Comparison of ENCODE assay signal across 8 cellular contexts in genomic region chr2:190679813-190680591, GRCh38. TPM values are rescaled to one million over a fixed set of nuclear protein-coding genes. Genes with fewer than 3 reads are reported as not detected.
DNase-seq lines count a peak whose midpoint lies in the region; ATAC-seq and TF ChIP-seq lines count a peak whose summit lies in the region.

No MANE protein-coding gene starts in this region.

- H3K27ac Mint-ChIP-seq in endodermal cell: peak overlapping the region; percentile 74
- H3K27ac Mint-ChIP-seq in naive thymus-derived CD4-positive, alpha-beta T cell: peak overlapping the region in 7 of 9 donors; percentile 7 to 74 (median 52)

- CTCF ChIA-PET in naive thymus-derived CD4-positive, alpha-beta T cell (lab: Charles Lee): interaction anchor here (0.7 to 4.1 kb wide), 14 partner anchors 10 to 592 kb away, joined by 3 to 28 read pairs (median 5); no protein-coding TSS in a partner anchor

- no peak for TF ChIP-seq EP300 in tibial nerve (IDR thresholded peaks at IDR 0.05)

- POLR2A ChIA-PET in naive thymus-derived CD4-positive, alpha-beta T cell (lab: Charles Lee): interaction anchor here (1.6 kb wide), 2 partner anchors 28 to 32 kb away, joined by 4 to 6 read pairs; no protein-coding TSS in a partner anchor

- H3K4me1 ChIP-seq in endodermal cell (ENCODE audit: control insufficient read depth, insufficient read depth, low read length) (peaks cover 26% of the 10 kb centered on the region), tibial nerve (peaks cover 0 to 48% (median 5%) of the 10 kb centered on the region in 4 donors)
- H3K4me1 ChIP-seq in naive thymus-derived CD4-positive, alpha-beta T cell (ENCODE audit: control insufficient read depth in 2 of 2, insufficient read depth in 2 of 2, low read length in 2 of 2): peaks cover 5 to 10% of the 10 kb centered on the region in 2 donors

- H3K36me3 ChIP-seq in H7 (replicated peaks; ENCODE audit: control insufficient read depth, insufficient read depth, low read length) (no peaks in the 10 kb centered on the region), endodermal cell (ENCODE audit: control insufficient read depth, insufficient read depth, low read length) (peaks cover 4% of the 10 kb centered on the region), tibial nerve (peaks cover 0 to 16% (median 0%) of the 10 kb centered on the region in 3 donors)
- no peaks in the 10 kb centered on the region for H3K36me3 ChIP-seq in naive thymus-derived CD4-positive, alpha-beta T cell (ENCODE audit: control insufficient read depth in 2 of 3, insufficient read depth in 3 of 3, low read length in 3 of 3)

- 59 to 64% methylated on average over 6 to 12 of the region's 12 CpGs for WGBS in endodermal cell (ENCODE audit: insufficient coverage in 1 of 2, insufficient read length in 1 of 2), 2 experiments
- 75 to 81% methylated on average over 12 of the region's 12 CpGs for WGBS in tibial nerve, 2 donors

- H3K27me3 ChIP-seq in H7 (ENCODE audit: control insufficient read depth, insufficient read depth, low read length) (no peaks in the 10 kb centered on the region), endodermal cell (ENCODE audit: control insufficient read depth, insufficient read depth, low read length, poor library complexity, severe bottlenecking) (no peaks in the 10 kb centered on the region), tibial nerve (no peaks in the 10 kb centered on the region)
- H3K27me3 ChIP-seq in naive thymus-derived CD4-positive, alpha-beta T cell (ENCODE audit: control insufficient read depth in 2 of 2, insufficient read depth in 2 of 2, low read length in 2 of 2): no peaks in the 10 kb centered on the region

- no peaks in the 10 kb centered on the region for H3K9me3 ChIP-seq in endodermal cell (ENCODE audit: control insufficient read depth, low read length)
- no peaks in the 10 kb centered on the region for H3K9me3 ChIP-seq in naive thymus-derived CD4-positive, alpha-beta T cell (ENCODE audit: control insufficient read depth in 2 of 3, low read length in 3 of 3)
- H3K9me3 ChIP-seq in tibial nerve: no peaks in the 10 kb centered on the region

- TF ChIP-seq POLR2A in tibial nerve (IDR thresholded peaks at IDR 0.05): no peak

- no peak overlapping the region for H3K4me3 ChIP-seq in H7 (ENCODE audit: insufficient read depth, low read depth, low read length)
- H3K4me3 ChIP-seq in endodermal cell (ENCODE audit: low read length): no peak overlapping the region
- no peak overlapping the region for H3K4me3 ChIP-seq in naive thymus-derived CD4-positive, alpha-beta T cell (ENCODE audit: low read length)
- no peak overlapping the region for H3K4me3 ChIP-seq in tibial nerve

- no peak overlapping the region for H3K9ac ChIP-seq in endodermal cell (ENCODE audit: extremely low read depth, low read length, poor library complexity, severe bottlenecking)

- H3K27ac ChIP-seq in endodermal cell (ENCODE audit: low read depth, low read length) (no peak overlapping the region), tibial nerve (peak overlapping the region in 1 of 4 donors; percentile 4)
- H3K27ac ChIP-seq in naive thymus-derived CD4-positive, alpha-beta T cell (ENCODE audit: low read depth, low read length): no peak overlapping the region

- H3K4me1 Mint-ChIP-seq in endodermal cell: peaks cover 55% of the 10 kb centered on the region
- peaks cover 17 to 49% (median 41%) of the 10 kb centered on the region in 7 donors for H3K4me1 Mint-ChIP-seq in naive thymus-derived CD4-positive, alpha-beta T cell

- no peaks in the 10 kb centered on the region for H3K27me3 Mint-ChIP-seq in endodermal cell (ENCODE audit: insufficient read depth)
- no peaks in the 10 kb centered on the region for H3K27me3 Mint-ChIP-seq in naive thymus-derived CD4-positive, alpha-beta T cell

- intact Hi-C loops in naive thymus-derived CD4-positive, alpha-beta T cell (cut with micrococcal nuclease): loop anchor here (1.0 to 5.0 kb wide), 9 partner anchors 10 to 1019 kb away; partner anchors contain the start of genes ASNSD1 (in 1 of the 2), MFSD6 (in 1 of the 2), NAB1 (in 1 of the 2) and NEMP2 (in 1 of the 2)

- H3K9me3 Mint-ChIP-seq in endodermal cell: no peaks in the 10 kb centered on the region
- H3K9me3 Mint-ChIP-seq in naive thymus-derived CD4-positive, alpha-beta T cell: no peaks in the 10 kb centered on the region

- ATAC-seq in naive thymus-derived CD4-positive, alpha-beta T cell: peak; percentile 92

- H3K36me3 Mint-ChIP-seq in endodermal cell (ENCODE audit: low read depth): no peaks in the 10 kb centered on the region
- peaks cover 0 to 17% (median 5%) of the 10 kb centered on the region in 5 donors for H3K36me3 Mint-ChIP-seq in naive thymus-derived CD4-positive, alpha-beta T cell

- TF ChIP-seq CTCF in LNCAP (IDR thresholded peaks at IDR 0.05) (peak; percentile 36; the same call in 1 of the 2 replicates), endodermal cell (conservative IDR thresholded peaks at IDR 0.05) (peak; percentile 96), tibial nerve (IDR thresholded peaks at IDR 0.05) (peak in 3 of 5 experiments; percentile 34 to 57 (median 39))

- peak overlapping the region; percentile 9 for H3K4me3 Mint-ChIP-seq in endodermal cell
- H3K4me3 Mint-ChIP-seq in naive thymus-derived CD4-positive, alpha-beta T cell: peak overlapping the region in 2 of 10 donors; percentile 8

- peak; percentile 48 for DNase-seq in DMS 273 (lab: John Stamatoyannopoulos, UW; ENCODE audit: unreplicated experiment)
- no peak for DNase-seq in DMS 273 treated with DMSO at 0.1 percent for 48 hours (lab: John Stamatoyannopoulos, UW)
- peak; percentile 43 for DNase-seq in H7
- peak; percentile 65 for DNase-seq in activated CD4-positive, alpha-beta T cell treated with anti-CD3 and anti-CD28 coated beads, Interleukin-2, amount 50 U/mL, for 1 hour
- peak; percentile 93 for DNase-seq in endodermal cell
- peak; percentile 27 to 59 (median 46) for DNase-seq in naive thymus-derived CD4-positive, alpha-beta T cell
- no peak for DNase-seq in tibial nerve (ENCODE audit: low spot score in 2 of 2)

RNA-seq across cellular contexts. Expression of gene NAB1, which starts 31.1 kb away (rescaled TPM):
- 25.4 and 32.4 TPM in 2 replicates for total RNA-seq in H7 (2014; rRNA removed; shearing (Covaris generic))
- total RNA-seq in endodermal cell (10 to 100 TPM; 21.7 to 36.1 TPM), tibial nerve (10 to 100 TPM; 63.3 to 84.3 (median 70.6) TPM)
- polyA plus RNA-seq in endodermal cell (2013, experiment 1 of 2): 41.1 TPM
- polyA plus RNA-seq in endodermal cell (2013, experiment 2 of 2): 42.3 TPM
- 10 to 100 TPM; 18.5 to 30.2 (median 21.1) TPM for total RNA-seq in naive thymus-derived CD4-positive, alpha-beta T cell
- 1 to 10 TPM; 2.5 to 2.9 TPM for polyA plus RNA-seq in naive thymus-derived CD4-positive, alpha-beta T cell

Comparison
In these comparisons a context has a peak if more than half of its experiments do, and no peak if none do; other contexts are left out.
1. DNase-seq: peak in DMS 273 (single experiment), H7 (single experiment), activated CD4-positive, alpha-beta T cell treated with anti-CD3 and anti-CD28 coated beads, Interleukin-2, amount 50 U/mL, for 1 hour (single experiment), endodermal cell (single experiment) and naive thymus-derived CD4-positive, alpha-beta T cell (9 of 9); none in DMS 273 treated with DMSO at 0.1 percent for 48 hours (single experiment) and tibial nerve (0 of 2).
2. CTCF ChIP-seq: peak in every context shown above with its lines; median percentile 96 in endodermal cell; 39 in tibial nerve; 36 in LNCAP.